ENCODE assay signal across 8 cellular contexts in genomic region chr7:100673942-100674431, GRCh38. TPM values are rescaled to one million over a fixed set of nuclear protein-coding genes. Genes with fewer than 3 reads are reported as not detected.
A peak's percentile ranks its signal among the peaks of the same experiment; 100 is the strongest.
DNase-seq lines count a peak whose midpoint lies in the region; ATAC-seq, FAIRE-seq and TF ChIP-seq lines count a peak whose summit lies in the region.

No MANE protein-coding gene starts in this region.

- no peak overlapping the region for H3K23ac ChIP-seq in H1 (ENCODE audit: insufficient read length)

- H3K9me3 ChIP-seq in H1 (ENCODE audit: insufficient read depth in 2 of 2, low read depth in 1 of 2, low read length in 1 of 2) (no peaks in the 10 kb centered on the region), mucosa of rectum (ENCODE audit: control insufficient read depth in 2 of 2, low read length in 2 of 2) (no peaks in the 10 kb centered on the region), upper lobe of right lung (no peaks in the 10 kb centered on the region)

- no peak overlapping the region for H2BK12ac ChIP-seq in H1 (ENCODE audit: low read depth, low read length)

- H2BK20ac ChIP-seq in H1 (ENCODE audit: low read length) = no peak overlapping the region

- H4K8ac ChIP-seq in H1 (ENCODE audit: extremely low read depth, insufficient read depth, low read length) = 0 out of 2 replicates have a peak overlapping the region, but pooled peaks have one; percentile 21

- H3K23me2 ChIP-seq in H1 (ENCODE audit: low read depth, low read length) = peaks cover 11% of the 10 kb centered on the region; the same call in 1 of the 2 replicates

- H3K27ac ChIP-seq in H1 (ENCODE audit: low read depth, low read length) (no peak overlapping the region; the same call in 1 of the 2 replicates), mucosa of rectum (ENCODE audit: low read depth in 2 of 2, low read length in 2 of 2) (peak overlapping the region; percentile 97 to 99), upper lobe of right lung (peak overlapping the region; percentile 96)

- no peak overlapping the region for H3K4ac ChIP-seq in H1 (replicated peaks; ENCODE audit: insufficient read length, low read depth, low read length)

- intact Hi-C loops in upper lobe of right lung (cut with DNase I) = no loop called here

- H3K4me1 ChIP-seq in H1 (replicated peaks in 1 of 4; ENCODE audit: control insufficient read depth in 3 of 4, insufficient read depth in 4 of 4, low read length in 3 of 4) (peaks cover 0 to 3% (median 0%) of the 10 kb centered on the region in 4 experiments; a peak in 2 of 7 replicates), mucosa of rectum (ENCODE audit: control insufficient read depth in 2 of 2, insufficient read depth in 2 of 2, low read length in 2 of 2) (peaks cover 6 to 15% of the 10 kb centered on the region in 2 donors), upper lobe of right lung (peaks cover 5% of the 10 kb centered on the region)

- ATAC-seq in HG03457 (IDR thresholded peaks at IDR 0.05; ENCODE audit: unreplicated experiment) = peak; percentile 4
- no peak for ATAC-seq in WTC11
- ATAC-seq in upper lobe of right lung = peak; percentile 2
- no peak for ATAC-seq in GM21786 (IDR thresholded peaks at IDR 0.05; ENCODE audit: unreplicated experiment)

- no peaks in the 10 kb centered on the region for H3K79me2 ChIP-seq in H1 (ENCODE audit: control insufficient read depth in 1 of 2, insufficient read depth in 2 of 2, low read length in 2 of 2)

- no peaks in the 10 kb centered on the region for H3K9me3 Mint-ChIP-seq in WTC11

- peaks cover 0 to 25% (median 14%) of the 10 kb centered on the region in 4 experiments; a peak in 6 of 8 replicates for H3K36me3 ChIP-seq in H1 (ENCODE audit: control insufficient read depth in 2 of 4, insufficient read depth in 4 of 4, low read length in 3 of 4)
- peaks cover 21 to 23% of the 10 kb centered on the region in 2 donors for H3K36me3 ChIP-seq in mucosa of rectum (ENCODE audit: control insufficient read depth in 2 of 2, insufficient read depth in 2 of 2, low read length in 2 of 2)
- H3K36me3 ChIP-seq in upper lobe of right lung = peaks cover 26% of the 10 kb centered on the region

- no peak for TF ChIP-seq RAD21 in H1 (IDR thresholded peaks at IDR 0.05 in 1 of 2, conservative IDR thresholded peaks at IDR 0.05 in 1 of 2; ENCODE audit: low read depth in 2 of 2, low read length in 2 of 2)

- peaks cover 39% of the 10 kb centered on the region for H3K27me3 Mint-ChIP-seq in WTC11 (ENCODE audit: low read depth)

- H3K9ac ChIP-seq in H1 (replicated peaks in 1 of 4; ENCODE audit: extremely low read depth in 1 of 4, low read depth in 3 of 4, low read length in 3 of 4) (peak overlapping the region; percentile 29 to 72 (median 46)), mucosa of rectum (ENCODE audit: low read depth in 1 of 2, low read length in 2 of 2) (peak overlapping the region; percentile 96 to 97)

- DNase-seq in GM12865 (ENCODE audit: low read depth) (peak; percentile 54), WTC11 (ENCODE audit: low spot score) (no peak), H1 (ENCODE audit: low read depth in 1 of 2, low spot score in 2 of 2) (peak in 1 of 2 experiments; percentile 76), upper lobe of right lung (peak; percentile 86), islet precursor cell (no peak)

- no peak overlapping the region for H2AK5ac ChIP-seq in H1 (ENCODE audit: low read depth, low read length)

- peaks cover 3% of the 10 kb centered on the region for H3K79me1 ChIP-seq in H1 (ENCODE audit: low read depth, low read length)

- peaks cover 10 to 17% of the 10 kb centered on the region in 2 experiments for H4K20me1 ChIP-seq in H1 (replicated peaks in 1 of 2; ENCODE audit: control insufficient read depth in 1 of 2, insufficient read depth in 2 of 2, low read length in 2 of 2)

- no peak overlapping the region for H3K14ac ChIP-seq in H1 (ENCODE audit: insufficient read length)

- TF ChIP-seq CTCF in GM12865 (IDR thresholded peaks at IDR 0.05; ENCODE audit: insufficient read depth, low read depth, low read length, missing control alignments) (no peak), WTC11 (IDR thresholded peaks at IDR 0.05) (no peak), H1 (IDR thresholded peaks at IDR 0.05; ENCODE audit: control extremely low read depth in 1 of 3, insufficient read depth in 1 of 3, low read depth in 1 of 3, low read length in 3 of 3) (no peak), upper lobe of right lung (IDR thresholded peaks at IDR 0.05) (no peak)

- peak overlapping the region; percentile 87 for H3K18ac ChIP-seq in H1 (ENCODE audit: extremely low read depth, low read length)

- no peak for TF ChIP-seq EP300 in H1 (IDR thresholded peaks at IDR 0.05; ENCODE audit: borderline replicate concordance in 1 of 2, low read depth in 2 of 2, low read length in 2 of 2)

- no peak overlapping the region for H4K91ac ChIP-seq in H1 (replicated peaks; ENCODE audit: insufficient read length, low read length)

- H3K4me3 Mint-ChIP-seq in WTC11 = peak overlapping the region; percentile 88

- no peak overlapping the region for H2BK5ac ChIP-seq in H1 (ENCODE audit: low read depth, low read length)

- H2BK120ac ChIP-seq in H1 (replicated peaks; ENCODE audit: low read depth, low read length) = no peak overlapping the region

- CTCF ChIA-PET in WTC11 (lab: Charles Lee) = interaction anchor here (1.1 to 4.1 kb wide), 9 partner anchors 9 to 115 kb away, joined by 3 to 18 read pairs (median 4); partner anchors contain the start of genes GIGYF1, MOSPD3 and POP7
- CTCF ChIA-PET in H1 (lab: Charles Lee; ENCODE audit: partially characterized antibody) = interaction anchor here (0.7 to 12.1 kb wide), 7 partner anchors 19 to 121 kb away, joined by 3 to 134 read pairs (median 4); partner anchors contain the start of genes FBXO24, GIGYF1 and LRCH4

- no peak overlapping the region for H2BK15ac ChIP-seq in H1 (ENCODE audit: low read length)

- H3K4me2 ChIP-seq in H1 (ENCODE audit: insufficient read depth in 1 of 2, low read depth in 2 of 2, low read length in 2 of 2) = peak overlapping the region; percentile 58 to 87

- peaks cover 7% of the 10 kb centered on the region for H3K36me3 Mint-ChIP-seq in WTC11

- POLR2A ChIA-PET in WTC11 (lab: Charles Lee) (interaction anchor here (1.1 to 1.2 kb wide), 2 partner anchors 11 to 87 kb away, joined by 4 to 12 read pairs; partner anchors contain the start of gene FBXO24), H1 (lab: Charles Lee; ENCODE audit: partially characterized antibody) (interaction anchor here (0.8 to 10.3 kb wide), 8 partner anchors 16 to 201 kb away, joined by 3 to 257 read pairs (median 4); partner anchors contain the start of genes GIGYF1, POP7 and SRRT)

- no peak overlapping the region for H2AFZ ChIP-seq in H1 (ENCODE audit: low read length)

- peak overlapping the region; percentile 92 for H3K56ac ChIP-seq in H1 (replicated peaks; ENCODE audit: insufficient read length, low read depth, low read length)

- peaks cover 4% of the 10 kb centered on the region for H3K4me1 Mint-ChIP-seq in WTC11

- WGBS in H1 (ENCODE audit: extremely low coverage in 1 of 2, insufficient coverage in 1 of 2, insufficient read length in 1 of 2, insufficient replicate concordance in 2 of 2, low coverage in 1 of 2, low lambda C conversion rate in 2 of 2, missing lambda C conversion rate in 1 of 2), 2 experiments = 2% methylated on average over 9 of the region's 35 CpGs; no CpG with 5 or more reads in 1 of the 2 experiments

- no peak for FAIRE-seq in H1 (lab: Jason Lieb, UNC)

- H3K4me3 ChIP-seq in GM12865 (ENCODE audit: low read depth, low read length) = peak overlapping the region; percentile 68
- peak overlapping the region; percentile 72 to 99 (median 82) for H3K4me3 ChIP-seq in H1 (ENCODE audit: extremely low read depth in 1 of 4, insufficient read depth in 2 of 4, low read depth in 3 of 4, low read length in 4 of 4)
- H3K4me3 ChIP-seq in mucosa of rectum (ENCODE audit: low read length in 2 of 2) = peak overlapping the region; percentile 85 to 89
- peak overlapping the region; percentile 91 for H3K4me3 ChIP-seq in upper lobe of right lung

- H4K5ac ChIP-seq in H1 (ENCODE audit: insufficient read length, low read depth, low read length) = peak overlapping the region; percentile 64

- H3K27me3 ChIP-seq in H1 (replicated peaks in 1 of 4; ENCODE audit: control insufficient read depth in 3 of 4, extremely low read depth in 1 of 4, insufficient read depth in 3 of 4, low read length in 3 of 4) (peaks cover 0 to 8% (median 6%) of the 10 kb centered on the region in 4 experiments; a peak in 4 of 7 replicates), mucosa of rectum (ENCODE audit: control insufficient read depth in 2 of 2, insufficient read depth in 2 of 2, low read length in 2 of 2) (no peaks in the 10 kb centered on the region), upper lobe of right lung (no peaks in the 10 kb centered on the region)

- no peak overlapping the region for H3K27ac Mint-ChIP-seq in WTC11

- TF ChIP-seq POLR2A in H1 (IDR thresholded peaks at IDR 0.05; ENCODE audit: control extremely low read depth in 1 of 2, low read depth in 2 of 2, low read length in 2 of 2) = no peak

RNA-seq across cellular contexts. Expression of gene GNB2, which starts 0.4 kb away (rescaled TPM):
- total RNA-seq in WTC11 (2021) = 182 to 194 TPM (median 184 TPM) in 3 replicates
- total RNA-seq in H1 (2021; fragmentation: NEBNext Ultra II Directional; extraction: Animal tissue kit (Norgen Biotek cat#: 25700)) = 157 and 160 TPM in 2 replicates
- 260 and 351 TPM in 2 replicates for polyA plus RNA-seq in H1 (2011; rRNA removed)
- polyA plus RNA-seq in H1 (2011; cell fraction: cytosol; rRNA removed) = 192 TPM
- polyA plus RNA-seq in H1 (2011; cell fraction: nucleus; rRNA removed) = 230 TPM
- 133 to 215 TPM (median 185 TPM) in 4 replicates for polyA plus RNA-seq in H1 (2012, experiment 1 of 2)
- polyA plus RNA-seq in H1 (2012, experiment 2 of 2) = 219 TPM
- polyA plus RNA-seq in H1 (2013, experiment 1 of 2) = 68.1 TPM
- 69.3 TPM for polyA plus RNA-seq in H1 (2013, experiment 2 of 2)
- 87.9 and 102 TPM in 2 replicates for polyA minus RNA-seq in H1 (2011; rRNA and poly(A)+ RNA removed)
- polyA minus RNA-seq in H1 (2011; cell fraction: cytosol; rRNA and poly(A)+ RNA removed) = 71.6 TPM
- 51.5 TPM for polyA minus RNA-seq in H1 (2011; cell fraction: nucleus; rRNA and poly(A)+ RNA removed)
- total RNA-seq in upper lobe of right lung = 208 TPM

RNA-seq across cellular contexts. Expression of gene ACTL6B, which starts 17.7 kb away (rescaled TPM):
- total RNA-seq in WTC11 (2021) = 0.96 to 1.3 TPM (median 0.99 TPM) in 3 replicates
- 1.7 and 2.1 TPM in 2 replicates for total RNA-seq in H1 (2021; fragmentation: NEBNext Ultra II Directional; extraction: Animal tissue kit (Norgen Biotek cat#: 25700))
- polyA plus RNA-seq in H1 (2011; rRNA removed) = 4.5 and 4.6 TPM in 2 replicates
- polyA plus RNA-seq in H1 (2011; cell fraction: cytosol; rRNA removed) = 2.7 TPM
- 3.4 TPM for polyA plus RNA-seq in H1 (2011; cell fraction: nucleus; rRNA removed)
- polyA plus RNA-seq in H1 (2012, experiment 1 of 2) = 1.6 to 4.0 TPM (median 3.0 TPM) in 4 replicates
- polyA plus RNA-seq in H1 (2012, experiment 2 of 2) = 2.3 TPM
- 1.1 TPM for polyA plus RNA-seq in H1 (2013, experiment 1 of 2)
- polyA plus RNA-seq in H1 (2013, experiment 2 of 2) = 1.0 TPM
- 0.51 and 0.60 TPM in 2 replicates for polyA minus RNA-seq in H1 (2011; rRNA and poly(A)+ RNA removed)
- polyA minus RNA-seq in H1 (2011; cell fraction: cytosol; rRNA and poly(A)+ RNA removed) = 2.4 TPM
- 0.70 TPM for polyA minus RNA-seq in H1 (2011; cell fraction: nucleus; rRNA and poly(A)+ RNA removed)
- not detected for total RNA-seq in upper lobe of right lung

RNA-seq across cellular contexts. Expression of gene GIGYF1, which starts 20.1 kb away (rescaled TPM):
- 116 to 130 TPM (median 123 TPM) in 3 replicates for total RNA-seq in WTC11 (2021)
- 95.0 and 99.3 TPM in 2 replicates for total RNA-seq in H1 (2021; fragmentation: NEBNext Ultra II Directional; extraction: Animal tissue kit (Norgen Biotek cat#: 25700))
- polyA plus RNA-seq in H1 (2011; rRNA removed) = 24.1 and 44.8 TPM in 2 replicates
- polyA plus RNA-seq in H1 (2011; cell fraction: cytosol; rRNA removed) = 33.2 TPM
- 252 TPM for polyA plus RNA-seq in H1 (2011; cell fraction: nucleus; rRNA removed)
- polyA plus RNA-seq in H1 (2012, experiment 1 of 2) = 48.2 to 80.3 TPM (median 68.8 TPM) in 4 replicates
- polyA plus RNA-seq in H1 (2012, experiment 2 of 2) = 52.0 TPM
- polyA plus RNA-seq in H1 (2013, experiment 1 of 2) = 47.1 TPM
- polyA plus RNA-seq in H1 (2013, experiment 2 of 2) = 42.6 TPM
- 12.4 and 17.1 TPM in 2 replicates for polyA minus RNA-seq in H1 (2011; rRNA and poly(A)+ RNA removed)
- polyA minus RNA-seq in H1 (2011; cell fraction: cytosol; rRNA and poly(A)+ RNA removed) = 34.8 TPM
- 88.2 TPM for polyA minus RNA-seq in H1 (2011; cell fraction: nucleus; rRNA and poly(A)+ RNA removed)
- 44.5 TPM for total RNA-seq in upper lobe of right lung

RNA-seq across cellular contexts. Expression of gene POP7, which starts 31.9 kb away (rescaled TPM):
- total RNA-seq in WTC11 (2021) (71.9 to 79.2 TPM (median 78.1 TPM) in 3 replicates), upper lobe of right lung (20.2 TPM)
- 92.5 and 96.7 TPM in 2 replicates for total RNA-seq in H1 (2021; fragmentation: NEBNext Ultra II Directional; extraction: Animal tissue kit (Norgen Biotek cat#: 25700))
- polyA plus RNA-seq in H1 (2011; rRNA removed) = 135 and 205 TPM in 2 replicates
- polyA plus RNA-seq in H1 (2011; cell fraction: cytosol; rRNA removed) = 130 TPM
- polyA plus RNA-seq in H1 (2011; cell fraction: nucleus; rRNA removed) = 92.8 TPM
- polyA plus RNA-seq in H1 (2012, experiment 1 of 2) = 80.0 to 112 TPM (median 103 TPM) in 4 replicates
- 129 TPM for polyA plus RNA-seq in H1 (2012, experiment 2 of 2)
- 94.1 TPM for polyA plus RNA-seq in H1 (2013, experiment 1 of 2)
- polyA plus RNA-seq in H1 (2013, experiment 2 of 2) = 93.8 TPM
- polyA minus RNA-seq in H1 (2011; rRNA and poly(A)+ RNA removed) = 21.6 and 21.8 TPM in 2 replicates
- polyA minus RNA-seq in H1 (2011; cell fraction: cytosol; rRNA and poly(A)+ RNA removed) = 35.0 TPM
- polyA minus RNA-seq in H1 (2011; cell fraction: nucleus; rRNA and poly(A)+ RNA removed) = 34.4 TPM

RNA-seq across cellular contexts. Expression of gene TFR2, which starts 32.6 kb away (rescaled TPM):
- 5.7 to 7.1 TPM (median 5.8 TPM) in 3 replicates for total RNA-seq in WTC11 (2021)
- total RNA-seq in H1 (2021; fragmentation: NEBNext Ultra II Directional; extraction: Animal tissue kit (Norgen Biotek cat#: 25700)) = 4.9 and 5.7 TPM in 2 replicates
- 4.6 and 6.0 TPM in 2 replicates for polyA plus RNA-seq in H1 (2011; rRNA removed)
- polyA plus RNA-seq in H1 (2011; cell fraction: cytosol; rRNA removed) = 4.0 TPM
- polyA plus RNA-seq in H1 (2011; cell fraction: nucleus; rRNA removed) = 17.7 TPM
- 5.4 to 7.4 TPM (median 6.2 TPM) in 4 replicates for polyA plus RNA-seq in H1 (2012, experiment 1 of 2)
- polyA plus RNA-seq in H1 (2012, experiment 2 of 2) = 3.3 TPM
- polyA plus RNA-seq in H1 (2013, experiment 1 of 2) = 4.0 TPM
- 3.5 TPM for polyA plus RNA-seq in H1 (2013, experiment 2 of 2)
- 1.5 and 3.4 TPM in 2 replicates for polyA minus RNA-seq in H1 (2011; rRNA and poly(A)+ RNA removed)
- 4.3 TPM for polyA minus RNA-seq in H1 (2011; cell fraction: cytosol; rRNA and poly(A)+ RNA removed)
- 7.1 TPM for polyA minus RNA-seq in H1 (2011; cell fraction: nucleus; rRNA and poly(A)+ RNA removed)
- total RNA-seq in upper lobe of right lung = 0.41 TPM

Comparison
In these comparisons a context has a peak if more than half of its experiments do, and no peak if none do; other contexts are left out.
1. DNase-seq: peak in GM12865 (single experiment) and upper lobe of right lung (single experiment); none in WTC11 (single experiment) and islet precursor cell (single experiment).
2. ATAC-seq: peak in HG03457 (single experiment) and upper lobe of right lung (single experiment); none in WTC11 (single experiment) and GM21786 (single experiment).
3. Peak in every context shown above with its lines, with median percentiles within 50 percentile points of each other: H3K4me3 ChIP-seq.